13 cellular contexts compared by ENCODE assay signal in genomic region chr18:51149605-51150429, GRCh38. TPM values are rescaled to one million over a fixed set of nuclear protein-coding genes. Genes with fewer than 3 reads are reported as not detected.
DNase-seq lines count a peak whose midpoint lies in the region; ATAC-seq and TF ChIP-seq lines count a peak whose summit lies in the region.
"Had no signal": no experiment of that assay in that cellular context is flagged by ENCODE, and none has a peak within 500 bp of the region (broad histone marks: within the 10 kb centered on the region; RNA-seq: fewer than 3 reads in every experiment).

No MANE protein-coding gene starts in this region.

- no peak overlapping the region for H3K4me3 Mint-ChIP-seq in activated T-helper 17 cell treated with anti-CD3 and anti-CD28 coated beads, Interleukin-2, amount 50 U/mL, for 72 hours

- H2AFZ ChIP-seq in HCT116 (ENCODE audit: low read depth, low read length, poor library complexity, severe bottlenecking) = no peak overlapping the region

- H3K9me3 ChIP-seq in HCT116 (ENCODE audit: control insufficient read depth in 1 of 2, insufficient read depth in 1 of 2, low read depth in 1 of 2, low read length in 2 of 2) = no peaks in the 10 kb centered on the region
- H3K9me3 ChIP-seq in left lung = no peaks in the 10 kb centered on the region
- no peaks in the 10 kb centered on the region for H3K9me3 ChIP-seq in BE2C
- H3K9me3 ChIP-seq: gastrocnemius medialis, neutrophil had no signal

- RAD21 ChIA-PET in HCT116 (lab: Charles Lee; ENCODE audit: low non-redundant PET in 1 of 2, low total read pairs in 2 of 2, uncharacterized antibody in 2 of 2, unreplicated experiment in 2 of 2) = interaction anchor here in 1 of 2 experiments (0.6 kb wide), 1 partner anchor 277 kb away, joined by 3 read pairs; no protein-coding TSS in a partner anchor

- no peaks in the 10 kb centered on the region for H3K9me3 Mint-ChIP-seq in activated T-helper 17 cell treated with anti-CD3 and anti-CD28 coated beads, Interleukin-2, amount 50 U/mL, for 72 hours

- DNase-seq in AG10803 (ENCODE audit: low read depth) (peak; percentile 22), HCT116 (ENCODE audit: low read depth, low spot score) (no peak), left lung (no peak), BE2C (no peak), inferior parietal cortex (ENCODE audit: extremely low spot score) (no peak)
- DNase-seq: activated effector memory CD4-positive, alpha-beta T cell treated with Interleukin-2 at 50 U/mL for 16 hours; gastrocnemius medialis; NCI-H2081 treated with DMSO at 0.1 percent for 48 hours had no signal

- H3K27me3 ChIP-seq in HCT116 (ENCODE audit: insufficient read depth, low read length) (no peaks in the 10 kb centered on the region), left lung (peaks cover 0 to 5% of the 10 kb centered on the region in 2 donors), BE2C (no peaks in the 10 kb centered on the region)
- H3K27me3 ChIP-seq: gastrocnemius medialis had no signal

- no peaks in the 10 kb centered on the region for H3K79me2 ChIP-seq in HCT116 (ENCODE audit: insufficient read depth, low read length)

- H3K36me3 Mint-ChIP-seq in activated T-helper 17 cell treated with anti-CD3 and anti-CD28 coated beads, Interleukin-2, amount 50 U/mL, for 72 hours (ENCODE audit: low read depth) = no peaks in the 10 kb centered on the region

- H3K27me3 Mint-ChIP-seq in activated T-helper 17 cell treated with anti-CD3 and anti-CD28 coated beads, Interleukin-2, amount 50 U/mL, for 72 hours = no peaks in the 10 kb centered on the region

- no peak for TF ChIP-seq POLR2A in HCT116 (IDR thresholded peaks at IDR 0.05; ENCODE audit: borderline replicate concordance, extremely low read depth, insufficient read depth, insufficient read length)

- TF ChIP-seq CTCF in AG10803 (conservative IDR thresholded peaks at IDR 0.05; ENCODE audit: low read length) (no peak), HCT116 (IDR thresholded peaks at IDR 0.05 in 2 of 3, conservative IDR thresholded peaks at IDR 0.05 in 1 of 3; ENCODE audit: borderline replicate concordance in 1 of 3, insufficient read depth in 1 of 3, low read depth in 2 of 3, low read length in 2 of 3) (no peak), left lung (IDR thresholded peaks at IDR 0.05) (no peak), BE2C (IDR thresholded peaks at IDR 0.05; ENCODE audit: low read depth, low read length) (no peak)

- no TSS peak for BruUV-seq in HCT116 (replicated peaks; lab: Mats Ljungman, UMichigan)

- H3K4me1 ChIP-seq in HCT116 (ENCODE audit: control insufficient read depth in 1 of 2, insufficient read depth in 2 of 2, low read length in 2 of 2) (peaks cover 0 to 8% of the 10 kb centered on the region in 2 experiments; a peak in 2 of 4 replicates), left lung (no peaks in the 10 kb centered on the region), BE2C (no peaks in the 10 kb centered on the region)

- CTCF ChIA-PET in HCT116 (lab: Charles Lee) = no interaction called here

- no peaks in the 10 kb centered on the region for H3K9me2 ChIP-seq in HCT116 (ENCODE audit: insufficient read depth)

- intact Hi-C loops in HCT116 (cut with micrococcal nuclease) (no loop called here), left lung (cut with DNase I) (no loop called here)

- H3K4me2 ChIP-seq in HCT116 (ENCODE audit: low read length) = no peak overlapping the region

- H3K27ac ChIP-seq in HCT116 (ENCODE audit: low read depth, low read length) = no peak overlapping the region
- no peak overlapping the region for H3K27ac ChIP-seq in left lung
- H3K27ac ChIP-seq: gastrocnemius medialis, neutrophil, SK-N-MC had no signal

- H3K36me3 ChIP-seq in HCT116 (ENCODE audit: control insufficient read depth in 1 of 2, insufficient read depth in 2 of 2, low read length in 2 of 2) (no peaks in the 10 kb centered on the region), left lung (no peaks in the 10 kb centered on the region), BE2C (no peaks in the 10 kb centered on the region)
- H3K36me3 ChIP-seq: gastrocnemius medialis, neutrophil had no signal

- peak overlapping the region; percentile 39 for H3K27ac Mint-ChIP-seq in activated T-helper 17 cell treated with anti-CD3 and anti-CD28 coated beads, Interleukin-2, amount 50 U/mL, for 72 hours

- no peak overlapping the region for H3K4me3 ChIP-seq in AG10803 (ENCODE audit: low read length)
- H3K4me3 ChIP-seq in HCT116 (replicated peaks in 1 of 2; ENCODE audit: low read depth in 1 of 2, low read length in 2 of 2) = no peak overlapping the region
- no peak overlapping the region for H3K4me3 ChIP-seq in left lung
- H3K4me3 ChIP-seq in BE2C (ENCODE audit: low read depth, low read length) = no peak overlapping the region
- H3K4me3 ChIP-seq: gastrocnemius medialis, SK-N-MC had no signal

- peaks cover 35% of the 10 kb centered on the region for H3K4me1 Mint-ChIP-seq in activated T-helper 17 cell treated with anti-CD3 and anti-CD28 coated beads, Interleukin-2, amount 50 U/mL, for 72 hours

- ATAC-seq in HCT116 (peak; percentile 70; the same call in 1 of the 2 replicates), left lung (peak; percentile 61), GM18868 (IDR thresholded peaks at IDR 0.05; ENCODE audit: unreplicated experiment) (no peak), HG03045 (IDR thresholded peaks at IDR 0.05; ENCODE audit: unreplicated experiment) (no peak)
- ATAC-seq in activated T-helper 17 cell treated with anti-CD3 and anti-CD28 coated beads, Interleukin-2, amount 50 U/mL, for 72 hours (replicated peaks) = peak; percentile 29
- ATAC-seq: gastrocnemius medialis had no signal

- H3K9ac ChIP-seq in HCT116 (ENCODE audit: low read length) = no peak overlapping the region

- no peaks in the 10 kb centered on the region for H4K20me1 ChIP-seq in HCT116 (ENCODE audit: insufficient read depth)

- TF ChIP-seq RAD21 in HCT116 (IDR thresholded peaks at IDR 0.05; ENCODE audit: low read depth) = no peak

- POLR2A ChIA-PET in HCT116 (lab: Charles Lee) = no interaction called here

TF ChIP-seq in HCT116, 20 proteins besides CTCF, POLR2A, EP300 and RAD21:
- TF ChIP-seq EGR1 (IDR thresholded peaks at IDR 0.05; ENCODE audit: low read depth) = no peak
- no peak for TF ChIP-seq SRF (IDR thresholded peaks at IDR 0.05; ENCODE audit: low read depth)
- TF ChIP-seq CBX3 (IDR thresholded peaks at IDR 0.05; ENCODE audit: low read depth) = no peak
- TF ChIP-seq REST (IDR thresholded peaks at IDR 0.05; ENCODE audit: low read depth) = no peak
- no peak for TF ChIP-seq ZNF274 (IDR thresholded peaks at IDR 0.05; ENCODE audit: low read depth, low read length)
- TF ChIP-seq ELF1 (IDR thresholded peaks at IDR 0.05; ENCODE audit: borderline replicate concordance, low read depth) = no peak
- TF ChIP-seq POLR2AphosphoS5 (IDR thresholded peaks at IDR 0.05; ENCODE audit: low read depth, low read length) = no peak
- no peak for TF ChIP-seq YY1 (IDR thresholded peaks at IDR 0.05; ENCODE audit: extremely low read depth, insufficient replicate concordance, low read depth, low read length)
- TF ChIP-seq JUND (IDR thresholded peaks at IDR 0.05) = no peak

RNA-seq across cellular contexts. Expression of gene MEX3C, which starts 47.7 kb away (rescaled TPM):
- total RNA-seq in HCT116 (2021; ENCODE audit: unreplicated experiment) (45.0 TPM), left lung (10 to 100 TPM; 21.4 to 28.3 TPM)
- 29.9 and 35.8 TPM in 2 replicates for polyA plus RNA-seq in HCT116 (2012)
- total RNA-seq in activated T-helper 17 cell treated with anti-CD3 and anti-CD28 coated beads, Interleukin-2, amount 50 U/mL, for 72 hours = 10 to 100 TPM; 46.0 to 46.9 TPM
- 17.0 TPM for polyA plus RNA-seq in BE2C (2012; ENCODE audit: insufficient read depth, insufficient read length, low read depth)

Comparison
In these comparisons a context has a peak if more than half of its experiments do, and no peak if none do; other contexts are left out.
1. ATAC-seq: peak in HCT116 (single experiment), activated T-helper 17 cell treated with anti-CD3 and anti-CD28 coated beads, Interleukin-2, amount 50 U/mL, for 72 hours (single experiment) and left lung (single experiment); none in GM18868 (single experiment) and HG03045 (single experiment).